ENCODE assay signal across 1 cellular context in genomic region chr3:128174645-128175590, GRCh38.
TF ChIP-seq lines count a peak whose summit lies in the region.

No MANE protein-coding gene starts in this region.

TF ChIP-seq in H1, 55 proteins besides CTCF, POLR2A, EP300 and RAD21:
- TF ChIP-seq SIN3A (conservative IDR thresholded peaks at IDR 0.05 in 1 of 2, IDR thresholded peaks at IDR 0.05 in 1 of 2; ENCODE audit: low read depth in 1 of 2, low read length in 2 of 2) (no peak), TBP (IDR thresholded peaks at IDR 0.05; ENCODE audit: low read depth, low read length) (no peak), CHD7 (IDR thresholded peaks at IDR 0.05; ENCODE audit: insufficient replicate concordance, low read length) (no peak), YY1 (IDR thresholded peaks at IDR 0.05; ENCODE audit: low read depth, low read length) (no peak), CBX5 (IDR thresholded peaks at IDR 0.05; ENCODE audit: low read depth, low read length) (no peak), CHD1 (IDR thresholded peaks at IDR 0.05; ENCODE audit: low read depth, low read length) (no peak), BRCA1 (IDR thresholded peaks at IDR 0.05; ENCODE audit: low read depth, low read length) (no peak), GTF2F1 (IDR thresholded peaks at IDR 0.05; ENCODE audit: borderline replicate concordance, low read depth, low read length) (no peak), TCF12 (IDR thresholded peaks at IDR 0.05; ENCODE audit: low read depth, low read length) (no peak), TEAD4 (IDR thresholded peaks at IDR 0.05; ENCODE audit: low read depth, low read length) (no peak)
- TF ChIP-seq, protein P1, sequence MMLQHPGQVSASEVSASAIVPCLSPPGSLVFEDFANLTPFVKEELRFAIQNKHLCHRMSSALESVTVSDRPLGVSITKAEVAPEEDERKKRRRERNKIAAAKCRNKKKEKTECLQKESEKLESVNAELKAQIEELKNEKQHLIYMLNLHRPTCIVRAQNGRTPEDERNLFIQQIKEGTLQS (IDR thresholded peaks at IDR 0.05; ENCODE audit: insufficient read depth, low read depth, low read length) = no peak
